13 cellular contexts compared by ENCODE assay signal in the genomic region with DNA sequence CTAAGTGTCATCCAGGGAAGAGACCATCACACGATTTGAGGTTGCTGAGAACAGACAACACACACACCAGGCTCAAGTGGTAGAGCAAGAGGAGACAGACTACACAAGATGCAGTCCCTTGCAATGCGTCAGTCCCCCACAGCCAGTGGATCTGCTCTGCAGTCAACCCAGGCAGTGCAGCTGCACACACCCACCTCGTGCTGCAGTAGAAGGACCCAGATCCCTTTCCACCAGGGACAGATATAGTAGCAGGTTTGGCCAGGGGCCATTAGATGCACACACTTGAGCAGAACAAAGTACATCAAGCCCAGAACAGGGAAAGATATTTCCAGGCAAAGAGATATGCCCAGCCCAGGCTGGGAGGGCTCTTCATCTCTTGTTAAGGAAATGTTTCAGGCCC.
"Had no signal": no experiment of that assay in that cellular context is flagged by ENCODE, and none has a peak within 500 bp of the region (broad histone marks: within the 10 kb centered on the region; RNA-seq: fewer than 3 reads in every experiment).

No MANE protein-coding gene starts in this region.

- DNase-seq: activated gamma-delta T cell treated with Interleukin-2 at 50 U/mL for 16 hours; activated T-cell treated with anti-CD3 and anti-CD28 coated beads, Interleukin-2, amount 50 U/mL, for 1 hour; colonic mucosa; head of caudate nucleus; pancreas; right lobe of liver; small intestine; stimulated activated naive CD4-positive, alpha-beta T cell; T-helper 9 cell; thyroid gland had no signal

- ATAC-seq: pancreas, right lobe of liver, WTC11 had no signal

- H3K4me3 ChIP-seq: colonic mucosa, esophagus muscularis mucosa, pancreas, right lobe of liver, thyroid gland had no signal

- H3K27ac ChIP-seq: colonic mucosa, esophagus muscularis mucosa, neutrophil, pancreas, right lobe of liver, thyroid gland had no signal

- H3K9me3 ChIP-seq: colonic mucosa, esophagus muscularis mucosa, neutrophil, pancreas, right lobe of liver, thyroid gland had no signal

- H3K36me3 ChIP-seq: colonic mucosa, esophagus muscularis mucosa, neutrophil, pancreas, right lobe of liver, thyroid gland had no signal

- H3K27me3 ChIP-seq: colonic mucosa, esophagus muscularis mucosa, neutrophil, right lobe of liver, thyroid gland had no signal

- H3K4me1 ChIP-seq: colonic mucosa, right lobe of liver, thyroid gland had no signal
